14 cellular contexts compared by ENCODE assay signal in genomic region chr15:22930782-22931484, GRCh38. TPM values are rescaled to one million over a fixed set of nuclear protein-coding genes. Genes with fewer than 3 reads are reported as not detected.
DNase-seq lines count a peak whose midpoint lies in the region; ATAC-seq and TF ChIP-seq lines count a peak whose summit lies in the region.
"Had no signal": no experiment of that assay in that cellular context is flagged by ENCODE, and none has a peak within 500 bp of the region (broad histone marks: within the 10 kb centered on the region; RNA-seq: fewer than 3 reads in every experiment).

No MANE protein-coding gene starts in this region.

- TF ChIP-seq POLR2A in breast epithelium (IDR thresholded peaks at IDR 0.05): no peak

- H3K9me3 ChIP-seq in breast epithelium: no peaks in the 10 kb centered on the region
- H3K9me3 ChIP-seq: colonic mucosa had no signal

- H3K27me3 ChIP-seq in breast epithelium: no peaks in the 10 kb centered on the region
- H3K27me3 ChIP-seq: colonic mucosa had no signal

- DNase-seq in AG20443 (ENCODE audit: low spot score) (peak; percentile 57), NCI-H2029 treated with DMSO at 0.1 percent for 48 hours (lab: John Stamatoyannopoulos, UW) (peak; percentile 33), breast epithelium (ENCODE audit: low spot score in 2 of 2) (peak in 1 of 2 donors; percentile 57), omental fat pad (ENCODE audit: low spot score) (no peak), retina (no peak), SKM-1 (lab: John Stamatoyannopoulos, UW; ENCODE audit: unreplicated experiment) (no peak)
- DNase-seq in activated naive CD4-positive, alpha-beta T cell (lab: John Stamatoyannopoulos, UW): no peak
- DNase-seq in stimulated activated CD8-positive, alpha-beta memory T cell treated with anti-CD3 and anti-CD28 coated beads, Interleukin-4, amount 100 ng/mL, for 48 hours: no peak
- DNase-seq: activated naive CD4-positive, alpha-beta T cell treated with Interleukin-2 at 50 U/mL for 16 hours; colonic mucosa; H7; NCI-H510A treated with DMSO at 0.1 percent for 48 hours; SW 1271 had no signal

- peak; percentile 45 for ATAC-seq in omental fat pad (ENCODE audit: low FRiP score)

- TF ChIP-seq CTCF in breast epithelium (IDR thresholded peaks at IDR 0.05) (no peak), omental fat pad (IDR thresholded peaks at IDR 0.05) (no peak)

- H3K27ac ChIP-seq in breast epithelium: peak overlapping the region; percentile 22 to 36
- H3K27ac ChIP-seq: colonic mucosa, KMS-11 had no signal

- intact Hi-C loops in breast epithelium (cut with DNase I; ENCODE audit: low total_unique reads): no loop called here

- H3K4me1 ChIP-seq in breast epithelium: no peaks in the 10 kb centered on the region
- H3K4me1 ChIP-seq: colonic mucosa had no signal

- H3K36me3 ChIP-seq in breast epithelium: no peaks in the 10 kb centered on the region
- H3K36me3 ChIP-seq: colonic mucosa had no signal

- H3K4me3 ChIP-seq in breast epithelium: no peak overlapping the region
- H3K4me3 ChIP-seq: colonic mucosa had no signal

RNA-seq across cellular contexts. Expression of gene CYFIP1, which starts 49.2 kb away (rescaled TPM):
- 100 to 1,000 TPM in 2 of 3 donors, 10 to 100 TPM in 1; 97.9 to 128 (median 124) TPM for total RNA-seq in breast epithelium
- 100 to 1,000 TPM in 2 of 4 donors, 10 to 100 TPM in 2; 86.4 to 129 (median 97.5) TPM for total RNA-seq in omental fat pad

Comparison
In these comparisons a context has a peak if more than half of its experiments do, and no peak if none do; other contexts are left out.
1. DNase-seq: peak in AG20443 (single experiment) and NCI-H2029 treated with DMSO at 0.1 percent for 48 hours (single experiment); none in omental fat pad (single experiment), retina (single experiment), activated naive CD4-positive, alpha-beta T cell (0 of 4), SKM-1 (single experiment) and stimulated activated CD8-positive, alpha-beta memory T cell treated with anti-CD3 and anti-CD28 coated beads, Interleukin-4, amount 100 ng/mL, for 48 hours (single experiment).